In the genomic region with DNA sequence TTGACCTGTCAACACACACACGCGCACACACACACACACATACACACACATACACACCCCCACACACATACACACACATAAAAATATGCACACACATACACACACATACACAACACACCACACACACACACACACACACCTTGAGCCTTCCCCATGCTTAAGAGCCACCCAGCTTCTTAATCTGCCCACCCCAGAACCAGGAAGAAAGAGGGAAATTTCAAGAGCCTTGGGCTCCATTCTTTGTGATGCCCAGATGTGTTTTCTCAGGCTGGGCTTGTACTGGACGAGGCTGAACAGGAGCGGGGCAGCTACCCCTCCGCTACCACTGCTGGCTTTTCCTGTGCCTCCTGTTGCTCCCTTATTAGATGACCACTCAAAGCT, we compare ENCODE assay signal across 1 cellular context.
A peak's percentile ranks its signal among the peaks of the same experiment; 100 is the strongest.
TF ChIP-seq lines count a peak whose summit lies in the region.

No MANE protein-coding gene starts in this region.

TF ChIP-seq in K562, 482 proteins besides CTCF, POLR2A, EP300 and RAD21:
- TF ChIP-seq, protein P1, sequence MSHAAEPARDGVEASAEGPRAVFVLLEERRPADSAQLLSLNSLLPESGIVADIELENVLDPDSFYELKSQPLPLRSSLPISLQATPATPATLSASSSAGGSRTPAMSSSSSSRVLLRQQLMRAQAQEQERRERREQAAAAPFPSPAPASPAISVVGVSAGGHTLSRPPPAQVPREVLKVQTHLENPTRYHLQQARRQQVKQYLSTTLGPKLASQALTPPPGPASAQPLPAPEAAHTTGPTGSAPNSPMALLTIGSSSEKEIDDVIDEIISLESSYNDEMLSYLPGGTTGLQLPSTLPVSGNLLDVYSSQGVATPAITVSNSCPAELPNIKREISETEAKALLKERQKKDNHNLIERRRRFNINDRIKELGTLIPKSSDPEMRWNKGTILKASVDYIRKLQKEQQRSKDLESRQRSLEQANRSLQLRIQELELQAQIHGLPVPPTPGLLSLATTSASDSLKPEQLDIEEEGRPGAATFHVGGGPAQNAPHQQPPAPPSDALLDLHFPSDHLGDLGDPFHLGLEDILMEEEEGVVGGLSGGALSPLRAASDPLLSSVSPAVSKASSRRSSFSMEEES (CRISPR knock-in tag; IDR thresholded peaks at IDR 0.05), result no peak
- TF ChIP-seq, protein P2, sequence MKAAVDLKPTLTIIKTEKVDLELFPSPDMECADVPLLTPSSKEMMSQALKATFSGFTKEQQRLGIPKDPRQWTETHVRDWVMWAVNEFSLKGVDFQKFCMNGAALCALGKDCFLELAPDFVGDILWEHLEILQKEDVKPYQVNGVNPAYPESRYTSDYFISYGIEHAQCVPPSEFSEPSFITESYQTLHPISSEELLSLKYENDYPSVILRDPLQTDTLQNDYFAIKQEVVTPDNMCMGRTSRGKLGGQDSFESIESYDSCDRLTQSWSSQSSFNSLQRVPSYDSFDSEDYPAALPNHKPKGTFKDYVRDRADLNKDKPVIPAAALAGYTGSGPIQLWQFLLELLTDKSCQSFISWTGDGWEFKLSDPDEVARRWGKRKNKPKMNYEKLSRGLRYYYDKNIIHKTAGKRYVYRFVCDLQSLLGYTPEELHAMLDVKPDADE (conservative IDR thresholded peaks at IDR 0.05; ENCODE audit: control insufficient read depth, low read depth, low read length), result 0 out of 2 replicates have a peak, but pooled peaks have one; percentile 29
- TF ChIP-seq EGR1 (conservative IDR thresholded peaks at IDR 0.05), result no peak
- TF ChIP-seq HMG20B (CRISPR knock-in tag; IDR thresholded peaks at IDR 0.05), result no peak
- TF ChIP-seq RBM22 (IDR thresholded peaks at IDR 0.05; ENCODE audit: low read depth, low read length, poor library complexity, severe bottlenecking), result peak; percentile 78
- TF ChIP-seq SUPT5H (IDR thresholded peaks at IDR 0.05), result peak; percentile 42; the same call in 1 of the 2 replicates
